15 cellular contexts compared by ENCODE assay signal in the genomic region with DNA sequence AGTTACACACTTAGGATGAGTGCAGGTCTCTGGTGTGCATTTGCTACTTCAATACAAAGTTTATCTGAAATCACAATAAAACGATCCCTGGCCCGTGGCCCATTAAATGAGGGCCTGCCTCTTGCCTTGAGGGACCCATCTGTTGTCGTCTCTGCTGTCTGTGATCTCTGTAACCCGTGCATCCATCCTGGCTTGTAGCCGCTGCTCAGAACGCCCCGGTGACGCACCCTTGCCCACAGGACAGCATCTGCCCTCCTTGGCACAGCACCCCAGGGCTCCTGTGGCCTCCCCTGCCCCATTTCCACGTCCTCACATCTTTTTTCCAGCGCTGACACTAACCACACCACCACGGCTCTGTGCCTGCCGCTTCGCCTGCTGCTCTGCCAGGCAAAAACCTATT. TPM values are rescaled to one million over a fixed set of nuclear protein-coding genes. Genes with fewer than 3 reads are reported as not detected.
DNase-seq lines count a peak whose midpoint lies in the region; ATAC-seq and TF ChIP-seq lines count a peak whose summit lies in the region.
"Had no signal": no experiment of that assay in that cellular context is flagged by ENCODE, and none has a peak within 500 bp of the region (broad histone marks: within the 10 kb centered on the region; RNA-seq: fewer than 3 reads in every experiment).

No MANE protein-coding gene starts in this region.

- H3K4me1 Mint-ChIP-seq in CD4-positive, alpha-beta T cell (ENCODE audit: low read depth), result peaks cover 62% of the 10 kb centered on the region
- peaks cover 40% of the 10 kb centered on the region for H3K4me1 Mint-ChIP-seq in activated naive CD8-positive, alpha-beta T cell treated with anti-CD3 and anti-CD28 coated beads for 36 hours
- H3K4me1 Mint-ChIP-seq in mesothelial cell of epicardium, result peaks cover 17% of the 10 kb centered on the region

- peak overlapping the region; percentile 93 for H3K27ac Mint-ChIP-seq in CD4-positive, alpha-beta T cell
- H3K27ac Mint-ChIP-seq in activated naive CD8-positive, alpha-beta T cell treated with anti-CD3 and anti-CD28 coated beads for 36 hours, result peak overlapping the region; percentile 93
- H3K27ac Mint-ChIP-seq in mesothelial cell of epicardium, result no peak overlapping the region

- no peak overlapping the region for H3K4me3 Mint-ChIP-seq in CD4-positive, alpha-beta T cell
- H3K4me3 Mint-ChIP-seq in activated naive CD8-positive, alpha-beta T cell treated with anti-CD3 and anti-CD28 coated beads for 36 hours, result no peak overlapping the region
- H3K4me3 Mint-ChIP-seq in mesothelial cell of epicardium, result peak overlapping the region; percentile 9

- H3K27ac ChIP-seq in CD4-positive, alpha-beta T cell (ENCODE audit: low read depth, low read length), result peak overlapping the region; percentile 34
- H3K27ac ChIP-seq: BLaER1, WERI-Rb-1 had no signal

- no peak for ATAC-seq in CD4-positive, alpha-beta T cell (ENCODE audit: poor library complexity)
- no peak for ATAC-seq in HG03457 (IDR thresholded peaks at IDR 0.05; ENCODE audit: unreplicated experiment)
- ATAC-seq: K562 had no signal

- no peaks in the 10 kb centered on the region for H3K27me3 Mint-ChIP-seq in CD4-positive, alpha-beta T cell
- H3K27me3 Mint-ChIP-seq in activated naive CD8-positive, alpha-beta T cell treated with anti-CD3 and anti-CD28 coated beads for 36 hours, result no peaks in the 10 kb centered on the region
- H3K27me3 Mint-ChIP-seq in mesothelial cell of epicardium (ENCODE audit: low read depth), result no peaks in the 10 kb centered on the region

- no peak for TF ChIP-seq CTCF in CD4-positive, alpha-beta T cell (IDR thresholded peaks at IDR 0.05)
- TF ChIP-seq CTCF in mesothelial cell of epicardium (IDR thresholded peaks at IDR 0.05; ENCODE audit: unreplicated experiment), result no peak

- peaks cover 9% of the 10 kb centered on the region for H3K9me3 Mint-ChIP-seq in CD4-positive, alpha-beta T cell
- H3K9me3 Mint-ChIP-seq in activated naive CD8-positive, alpha-beta T cell treated with anti-CD3 and anti-CD28 coated beads for 36 hours, result peaks cover 28% of the 10 kb centered on the region
- H3K9me3 Mint-ChIP-seq in mesothelial cell of epicardium, result peaks cover 21% of the 10 kb centered on the region

- CTCF ChIA-PET in CD4-positive, alpha-beta T cell (lab: Charles Lee), result no interaction called here

- peaks cover 96% of the 10 kb centered on the region for H3K36me3 Mint-ChIP-seq in CD4-positive, alpha-beta T cell (ENCODE audit: low read depth)
- H3K36me3 Mint-ChIP-seq in activated naive CD8-positive, alpha-beta T cell treated with anti-CD3 and anti-CD28 coated beads for 36 hours, result peaks cover 78% of the 10 kb centered on the region
- peaks cover 3% of the 10 kb centered on the region for H3K36me3 Mint-ChIP-seq in mesothelial cell of epicardium

- DNase-seq in CD4-positive, alpha-beta T cell, result no peak
- DNase-seq in NCI-H1694 (lab: John Stamatoyannopoulos, UW) (peak; percentile 89), mesothelial cell of epicardium (ENCODE audit: low spot score in 2 of 2, unreplicated experiment in 2 of 2) (no peak), Ammon's horn (ENCODE audit: low spot score) (no peak), NCI-H510A treated with DMSO at 0.1 percent for 48 hours (lab: John Stamatoyannopoulos, UW) (no peak), globus pallidus (ENCODE audit: low spot score) (no peak)
- no peak for DNase-seq in activated naive CD8-positive, alpha-beta T cell treated with anti-CD3 and anti-CD28 coated beads for 36 hours
- DNase-seq: NCI-H1436 treated with DMSO at 0.1 percent for 48 hours; stimulated activated CD4-positive, alpha-beta T cell treated with anti-CD3 and anti-CD28 coated beads, Interleukin-2, amount 100 ng/mL, for 48 hours; stimulated activated naive CD4-positive, alpha-beta T cell treated with Interleukin-2 at 50 U/mL for 16 hours; WERI-Rb-1 had no signal

- no peaks in the 10 kb centered on the region for H3K27me3 ChIP-seq in CD4-positive, alpha-beta T cell (ENCODE audit: control insufficient read depth, insufficient read depth, low read length)
- H3K27me3 ChIP-seq: BLaER1 had no signal

- intact Hi-C loops in CD4-positive, alpha-beta T cell (cut with DNase I, micrococcal nuclease), result no loop called here

- POLR2A ChIA-PET in CD4-positive, alpha-beta T cell (lab: Charles Lee), result no interaction called here

- peaks cover 5% of the 10 kb centered on the region for H3K9me3 ChIP-seq in CD4-positive, alpha-beta T cell (ENCODE audit: control insufficient read depth, low read length)

RNA-seq across cellular contexts. Expression of gene CARD11, which starts 16.7 kb away (rescaled TPM):
- 100 to 1,000 TPM; 118 to 122 TPM for total RNA-seq in CD4-positive, alpha-beta T cell
- total RNA-seq in activated naive CD8-positive, alpha-beta T cell treated with anti-CD3 and anti-CD28 coated beads for 36 hours, result 100 to 1,000 TPM; 108 to 111 TPM
- 8.3 to 9.8 TPM (median 9.3 TPM) in 3 replicates for total RNA-seq in mesothelial cell of epicardium
- total RNA-seq: SK-MEL-5 had no signal

Comparison
In these comparisons a context has a peak if more than half of its experiments do, and no peak if none do; other contexts are left out.
1. RNA of gene CARD11, which starts 16.7 kb away (total RNA-seq): 118 to 122 TPM in CD4-positive, alpha-beta T cell and 108 to 111 TPM in activated naive CD8-positive, alpha-beta T cell treated with anti-CD3 and anti-CD28 coated beads for 36 hours; 8.3 to 9.8 TPM in mesothelial cell of epicardium; every median in the first group is over 10 times any median in the second.